8 cellular contexts compared by ENCODE assay signal in genomic region chr1:179082308-179083030, GRCh38. TPM values are rescaled to one million over a fixed set of nuclear protein-coding genes. Genes with fewer than 3 reads are reported as not detected.
A peak's percentile ranks its signal among the peaks of the same experiment; 100 is the strongest.
DNase-seq lines count a peak whose midpoint lies in the region; ATAC-seq, FAIRE-seq and TF ChIP-seq lines count a peak whose summit lies in the region.

No MANE protein-coding gene starts in this region.

- H3K9me3 Mint-ChIP-seq in CD8-positive, alpha-beta T cell = no peaks in the 10 kb centered on the region

- no peaks in the 10 kb centered on the region for H3K9me3 ChIP-seq in CD8-positive, alpha-beta T cell (ENCODE audit: low read length)
- H3K9me3 ChIP-seq in iPS-18c (ENCODE audit: control insufficient read depth, insufficient read depth, low read length) (no peaks in the 10 kb centered on the region), small intestine (ENCODE audit: control insufficient read depth, low read depth) (no peaks in the 10 kb centered on the region)

- peak overlapping the region; percentile 62 for H3K4me3 ChIP-seq in CD8-positive, alpha-beta T cell (ENCODE audit: low read depth, low read length)
- H3K4me3 ChIP-seq in astrocyte of the spinal cord (ENCODE audit: low read depth, low read length) (peak overlapping the region; percentile 81), iPS-18c (ENCODE audit: insufficient read depth, low read depth, low read length) (peak overlapping the region; percentile 84), small intestine (ENCODE audit: low read depth in 1 of 2, low read length in 2 of 2) (peak overlapping the region; percentile 92 to 94)

- peaks cover 20% of the 10 kb centered on the region for H3K4me1 ChIP-seq in CD8-positive, alpha-beta T cell (ENCODE audit: insufficient read depth, low read length)
- peaks cover 0 to 2% of the 10 kb centered on the region in 2 donors for H3K4me1 ChIP-seq in small intestine (ENCODE audit: control insufficient read depth in 2 of 2, insufficient read depth in 1 of 2, low read depth in 1 of 2, low read length in 1 of 2)

- ATAC-seq in CD8-positive, alpha-beta T cell = peak; percentile 27
- peak; percentile 23 for ATAC-seq in GM19397 (IDR thresholded peaks at IDR 0.05; ENCODE audit: unreplicated experiment)
- peak; percentile 18 for ATAC-seq in HG03442 (IDR thresholded peaks at IDR 0.05; ENCODE audit: unreplicated experiment)
- peak; percentile 52 for ATAC-seq in SK-N-SH treated with all-trans-retinoic acid at 6 μM for 48 hours
- no peak for ATAC-seq in GM18519 (IDR thresholded peaks at IDR 0.05; ENCODE audit: low FRiP score, unreplicated experiment)

- POLR2A ChIA-PET in CD8-positive, alpha-beta T cell (lab: Charles Lee) = interaction anchor here (0.6 to 1.7 kb wide), 4 partner anchors 10 to 293 kb away, joined by 3 to 7 read pairs (median 4); partner anchors contain the start of gene AXDND1

- peak overlapping the region; percentile 96 for H3K27ac Mint-ChIP-seq in CD8-positive, alpha-beta T cell

- H3K4me3 Mint-ChIP-seq in CD8-positive, alpha-beta T cell = peak overlapping the region; percentile 98

- H3K27me3 Mint-ChIP-seq in CD8-positive, alpha-beta T cell (ENCODE audit: low read depth) = no peaks in the 10 kb centered on the region

- no peaks in the 10 kb centered on the region for H3K27me3 ChIP-seq in CD8-positive, alpha-beta T cell (ENCODE audit: insufficient read depth, low read length)
- H3K27me3 ChIP-seq in small intestine (ENCODE audit: control insufficient read depth in 2 of 2, insufficient read depth in 2 of 2, low read length in 2 of 2) = no peaks in the 10 kb centered on the region

- CTCF ChIA-PET in CD8-positive, alpha-beta T cell (lab: Charles Lee) = interaction anchor here (0.9 to 8.1 kb wide), 5 partner anchors 15 to 728 kb away, joined by 3 to 95 read pairs (median 4); partner anchors contain the start of gene AXDND1

- peak in 5 of 7 experiments; percentile 18 to 55 (median 32) for DNase-seq in CD8-positive, alpha-beta T cell
- peak; percentile 16 for DNase-seq in astrocyte of the spinal cord (ENCODE audit: low read depth, low spot score)
- peak; percentile 32 for DNase-seq in small intestine

- WGBS in small intestine, 3 donors = 0 to 1% (median 1%) methylated on average over 33 to 54 of the region's 54 CpGs

- peaks cover 31% of the 10 kb centered on the region for H3K4me1 Mint-ChIP-seq in CD8-positive, alpha-beta T cell (ENCODE audit: low read depth)

- H3K36me3 ChIP-seq in CD8-positive, alpha-beta T cell (ENCODE audit: insufficient read depth, low read length) = no peaks in the 10 kb centered on the region
- no peaks in the 10 kb centered on the region for H3K36me3 ChIP-seq in small intestine (ENCODE audit: control insufficient read depth in 2 of 2, insufficient read depth in 2 of 2, low read length in 2 of 2)

- H3K36me3 Mint-ChIP-seq in CD8-positive, alpha-beta T cell = peaks cover 20% of the 10 kb centered on the region

- in situ Hi-C loops in astrocyte of the spinal cord (cut with HindIII; ENCODE audit: low sequenced_read_pairs) = no loop called here

- intact Hi-C loops in CD8-positive, alpha-beta T cell (cut with DNase I, micrococcal nuclease) = loop anchor here (5.0 kb wide), 4 partner anchors 55 to 355 kb away; partner anchors contain the start of genes ABL2 (in 1 of the 2), FAM20B (in 1 of the 2) and RALGPS2 (in 1 of the 2)

- no peak for TF ChIP-seq CTCF in CD8-positive, alpha-beta T cell (IDR thresholded peaks at IDR 0.05)
- no peak for TF ChIP-seq CTCF in astrocyte of the spinal cord (IDR thresholded peaks at IDR 0.05; ENCODE audit: low read depth, low read length)

- no peak for FAIRE-seq in small intestine (lab: Jason Lieb, UNC)

- H3K27ac ChIP-seq in CD8-positive, alpha-beta T cell (ENCODE audit: low read depth, low read length) = peak overlapping the region; percentile 58
- peak overlapping the region; percentile 92 to 94 for H3K27ac ChIP-seq in small intestine (ENCODE audit: low read depth in 1 of 2, low read length in 1 of 2)

TF ChIP-seq in SK-N-SH treated with all-trans-retinoic acid at 6 μM for 48 hours, 23 proteins besides CTCF, POLR2A, EP300 and RAD21:
- TF ChIP-seq ZFP3 (CRISPR knock-in tag; IDR thresholded peaks at IDR 0.05) = no peak
- TF ChIP-seq TSHZ2 (CRISPR knock-in tag; IDR thresholded peaks at IDR 0.05) = no peak
- no peak for TF ChIP-seq TCF4 (CRISPR knock-in tag; IDR thresholded peaks at IDR 0.05; ENCODE audit: borderline replicate concordance)
- TF ChIP-seq GLIS3 (CRISPR knock-in tag; IDR thresholded peaks at IDR 0.05) = no peak
- TF ChIP-seq PPARA (CRISPR knock-in tag; IDR thresholded peaks at IDR 0.05; ENCODE audit: borderline replicate concordance) = no peak
- no peak for TF ChIP-seq PATZ1 (CRISPR knock-in tag; IDR thresholded peaks at IDR 0.05; ENCODE audit: borderline replicate concordance)
- TF ChIP-seq RARB (CRISPR knock-in tag; IDR thresholded peaks at IDR 0.05) = no peak
- TF ChIP-seq ZFP30 (CRISPR knock-in tag; IDR thresholded peaks at IDR 0.05) = no peak
TF ChIP-seq in SK-N-SH treated with all-trans-retinoic acid at 6 μM for 48 hours: peak in this region for 0.

RNA-seq across cellular contexts. Expression of gene TOR3A, which starts 0.6 kb away (rescaled TPM):
- total RNA-seq in CD8-positive, alpha-beta T cell = 10 to 100 TPM; 15.6 to 16.0 TPM
- polyA plus RNA-seq in small intestine = 10 to 100 TPM in 2 of 3 donors, 1 to 10 TPM in 1; 6.3 to 30.6 (median 12.2) TPM

RNA-seq across cellular contexts. Expression of gene FAM20B, which starts 56.8 kb away (rescaled TPM):
- total RNA-seq in CD8-positive, alpha-beta T cell = 10 to 100 TPM; 11.1 to 11.2 TPM
- 10 to 100 TPM in 1 of 3 donors, 1 to 10 TPM in 2; 5.4 to 14.7 (median 6.7) TPM for polyA plus RNA-seq in small intestine
